Comparison of ENCODE assay signal across 8 cellular contexts in genomic region chr10:80530251-80530650, GRCh38. TPM values are rescaled to one million over a fixed set of nuclear protein-coding genes. Genes with fewer than 3 reads are reported as not detected.
A peak's percentile ranks its signal among the peaks of the same experiment; 100 is the strongest.
DNase-seq lines count a peak whose midpoint lies in the region; ATAC-seq, FAIRE-seq and TF ChIP-seq lines count a peak whose summit lies in the region.

No MANE protein-coding gene starts in this region.

- 23 to 44% (median 30%) methylated on average over 2 of the region's 2 CpGs for WGBS in small intestine, 3 donors

- H3K4me3 ChIP-seq in choroid plexus epithelial cell (ENCODE audit: low read depth, low read length) (no peak overlapping the region), small intestine (ENCODE audit: low read depth in 1 of 2, low read length in 2 of 2) (no peak overlapping the region)

- H3K27me3 ChIP-seq in small intestine (ENCODE audit: control insufficient read depth in 2 of 2, insufficient read depth in 2 of 2, low read length in 2 of 2), result no peaks in the 10 kb centered on the region

- TF ChIP-seq CTCF in choroid plexus epithelial cell (conservative IDR thresholded peaks at IDR 0.05; ENCODE audit: low read depth, low read length) (peak; percentile 46), osteocyte (IDR thresholded peaks at IDR 0.05) (peak; percentile 18)

- H3K36me3 ChIP-seq in small intestine (ENCODE audit: control insufficient read depth in 2 of 2, insufficient read depth in 2 of 2, low read length in 2 of 2), result no peaks in the 10 kb centered on the region

- H3K9me3 Mint-ChIP-seq in T-cell (no peaks in the 10 kb centered on the region), osteocyte (ENCODE audit: unreplicated experiment) (no peaks in the 10 kb centered on the region)

- H3K36me3 Mint-ChIP-seq in T-cell (no peaks in the 10 kb centered on the region), osteocyte (ENCODE audit: unreplicated experiment) (no peaks in the 10 kb centered on the region)

- peaks cover 0 to 2% of the 10 kb centered on the region in 2 donors for H3K4me1 ChIP-seq in small intestine (ENCODE audit: control insufficient read depth in 2 of 2, insufficient read depth in 1 of 2, low read depth in 1 of 2, low read length in 1 of 2)

- CTCF ChIA-PET in T-cell (lab: Charles Lee), result interaction anchor here (0.7 to 1.6 kb wide), 4 partner anchors 17 to 1155 kb away, joined by 3 to 4 read pairs (median 3); no protein-coding TSS in a partner anchor

- H3K27ac Mint-ChIP-seq in T-cell (peak overlapping the region; percentile 95), osteocyte (ENCODE audit: unreplicated experiment) (no peak overlapping the region)

- H3K9me3 ChIP-seq in small intestine (ENCODE audit: control insufficient read depth, low read depth), result no peaks in the 10 kb centered on the region

- no peaks in the 10 kb centered on the region for H3K27me3 Mint-ChIP-seq in T-cell
- peaks cover 2% of the 10 kb centered on the region for H3K27me3 Mint-ChIP-seq in osteocyte (ENCODE audit: unreplicated experiment)

- H3K4me1 Mint-ChIP-seq in T-cell, result peaks cover 68 to 73% (median 70%) of the 10 kb centered on the region in 3 donors
- no peaks in the 10 kb centered on the region for H3K4me1 Mint-ChIP-seq in osteocyte (ENCODE audit: unreplicated experiment)

- ATAC-seq in HG02981 (IDR thresholded peaks at IDR 0.05; ENCODE audit: unreplicated experiment) (peak; percentile 66), T-cell (replicated peaks in 1 of 4) (peak; percentile 41 to 67 (median 46)), GM21528 (IDR thresholded peaks at IDR 0.05; ENCODE audit: low FRiP score, unreplicated experiment) (no peak)

- no peak for FAIRE-seq in small intestine (lab: Jason Lieb, UNC)

- H3K4me3 Mint-ChIP-seq in T-cell (peak overlapping the region in 2 of 3 donors; percentile 52 to 73), osteocyte (ENCODE audit: unreplicated experiment) (no peak overlapping the region)

- no peak overlapping the region for H3K27ac ChIP-seq in small intestine (ENCODE audit: low read depth in 1 of 2, low read length in 1 of 2)

- peak; percentile 30 for DNase-seq in GM03348 (ENCODE audit: low spot score)
- peak in 26 of 34 experiments; percentile 20 to 47 (median 34) for DNase-seq in T-cell
- peak; percentile 39 for DNase-seq in choroid plexus epithelial cell (ENCODE audit: low read depth)
- no peak for DNase-seq in osteocyte (ENCODE audit: extremely low spot score, unreplicated experiment)
- no peak for DNase-seq in small intestine
- no peak for DNase-seq in activated gamma-delta T cell treated with Interleukin-2 at 50 U/mL for 16 hours

- POLR2A ChIA-PET in T-cell (lab: Charles Lee), result no interaction called here

RNA-seq across cellular contexts. Expression of gene SH2D4B, which starts 7.5 kb away (rescaled TPM):
- total RNA-seq in T-cell (under 1 TPM; 0.12 to 0.26 (median 0.23) TPM), osteocyte (not detected in 2 replicates)
- polyA plus RNA-seq in small intestine, result under 1 TPM in 1 of 3 donors, not detected in 2; 0.09 TPM

Comparison
In these comparisons a context has a peak if more than half of its experiments do, and no peak if none do; other contexts are left out.
1. DNase-seq: peak in GM03348 (single experiment), T-cell (26 of 34) and choroid plexus epithelial cell (single experiment); none in osteocyte (single experiment), small intestine (single experiment) and activated gamma-delta T cell treated with Interleukin-2 at 50 U/mL for 16 hours (single experiment).